7 cellular contexts compared by ENCODE assay signal in genomic region chr9:123967323-123967722, GRCh38.
"Had no signal": no experiment of that assay in that cellular context is flagged by ENCODE, and none has a peak within 500 bp of the region (broad histone marks: within the 10 kb centered on the region; RNA-seq: fewer than 3 reads in every experiment).

No MANE protein-coding gene starts in this region.

- DNase-seq: GDM1, GF-D8 had no signal

- FAIRE-seq: G401.6, GM12891, GM12892, GM18507, GM19239 had no signal
